8 cellular contexts compared by ENCODE assay signal in genomic region chr19:42290523-42291436, GRCh38. TPM values are rescaled to one million over a fixed set of nuclear protein-coding genes. Genes with fewer than 3 reads are reported as not detected.
DNase-seq lines count a peak whose midpoint lies in the region; ATAC-seq and TF ChIP-seq lines count a peak whose summit lies in the region.

No MANE protein-coding gene starts in this region.

- no peaks in the 10 kb centered on the region for H3K9me3 ChIP-seq in body of pancreas
- H3K9me3 ChIP-seq in naive thymus-derived CD4-positive, alpha-beta T cell (ENCODE audit: control insufficient read depth in 2 of 3, low read length in 3 of 3) = no peaks in the 10 kb centered on the region

- peak; percentile 72 for ATAC-seq in SK-N-SH treated with all-trans-retinoic acid at 6 μM for 48 hours
- no peak for ATAC-seq in body of pancreas
- peak; percentile 82 for ATAC-seq in naive thymus-derived CD4-positive, alpha-beta T cell

- H3K4me1 Mint-ChIP-seq in naive thymus-derived CD4-positive, alpha-beta T cell = peaks cover 8 to 17% (median 14%) of the 10 kb centered on the region in 7 donors

- no peak for TF ChIP-seq POLR2A in body of pancreas (IDR thresholded peaks at IDR 0.05)

- H3K27ac Mint-ChIP-seq in naive thymus-derived CD4-positive, alpha-beta T cell = peak overlapping the region in 1 of 9 donors; percentile 42

- POLR2A ChIA-PET in naive thymus-derived CD4-positive, alpha-beta T cell (lab: Charles Lee) = interaction anchor here (0.5 kb wide), 1 partner anchor 185 kb away, joined by 4 read pairs; no protein-coding TSS in a partner anchor

- H3K4me3 ChIP-seq in body of pancreas = no peak overlapping the region
- no peak overlapping the region for H3K4me3 ChIP-seq in naive thymus-derived CD4-positive, alpha-beta T cell (ENCODE audit: low read length)

- no peak overlapping the region for H3K4me3 Mint-ChIP-seq in naive thymus-derived CD4-positive, alpha-beta T cell

- H3K36me3 Mint-ChIP-seq in naive thymus-derived CD4-positive, alpha-beta T cell = peaks cover 0 to 11% (median 8%) of the 10 kb centered on the region in 5 donors

- peak; percentile 19 for DNase-seq in SIG-M5 treated with dmso at 0.1 percent for 504 hours (lab: John Stamatoyannopoulos, UW; ENCODE audit: unreplicated experiment)
- no peak for DNase-seq in SIG-M5 (lab: John Stamatoyannopoulos, UW)
- peak in 1 of 4 donors; percentile 23 for DNase-seq in body of pancreas
- DNase-seq in naive thymus-derived CD4-positive, alpha-beta T cell = peak in 7 of 9 donors; percentile 42 to 57 (median 55)
- DNase-seq in HCEC 1CT = no peak
- DNase-seq in hypothalamus (lab: John Stamatoyannopoulos, UW) = no peak
- DNase-seq in NCI-H128 (lab: John Stamatoyannopoulos, UW; ENCODE audit: unreplicated experiment) = no peak

- H3K9me3 Mint-ChIP-seq in naive thymus-derived CD4-positive, alpha-beta T cell = peaks cover 0 to 2% (median 0%) of the 10 kb centered on the region in 11 donors

- CTCF ChIA-PET in naive thymus-derived CD4-positive, alpha-beta T cell (lab: Charles Lee) = interaction anchor here (0.8 kb wide), 1 partner anchor 48 kb away, joined by 3 read pairs; the partner anchor contains the start of gene GSK3A

- peaks cover 12% of the 10 kb centered on the region for H3K4me1 ChIP-seq in body of pancreas
- peaks cover 0 to 4% of the 10 kb centered on the region in 2 donors for H3K4me1 ChIP-seq in naive thymus-derived CD4-positive, alpha-beta T cell (ENCODE audit: control insufficient read depth in 2 of 2, insufficient read depth in 2 of 2, low read length in 2 of 2)

- H3K27ac ChIP-seq in body of pancreas = no peak overlapping the region
- H3K27ac ChIP-seq in naive thymus-derived CD4-positive, alpha-beta T cell (ENCODE audit: low read depth, low read length) = no peak overlapping the region

- no peaks in the 10 kb centered on the region for H3K27me3 ChIP-seq in body of pancreas
- no peaks in the 10 kb centered on the region for H3K27me3 ChIP-seq in naive thymus-derived CD4-positive, alpha-beta T cell (ENCODE audit: control insufficient read depth in 2 of 2, insufficient read depth in 2 of 2, low read length in 2 of 2)

- WGBS in body of pancreas, 2 donors = 89 to 90% methylated on average over 15 to 20 of the region's 31 CpGs

- intact Hi-C loops in body of pancreas (cut with DNase I) = loop anchor here (5.0 kb wide), 1 partner anchor 43 kb away; no protein-coding TSS in a partner anchor
- intact Hi-C loops in naive thymus-derived CD4-positive, alpha-beta T cell (cut with micrococcal nuclease) = no loop called here

- H3K36me3 ChIP-seq in body of pancreas (replicated peaks in 1 of 2; ENCODE audit: insufficient read depth in 1 of 2, low read depth in 2 of 2) = peaks cover 17 to 30% of the 10 kb centered on the region in 2 donors
- peaks cover 0 to 87% (median 15%) of the 10 kb centered on the region in 3 experiments for H3K36me3 ChIP-seq in naive thymus-derived CD4-positive, alpha-beta T cell (ENCODE audit: control insufficient read depth in 2 of 3, insufficient read depth in 3 of 3, low read length in 3 of 3)

- no peaks in the 10 kb centered on the region for H3K27me3 Mint-ChIP-seq in naive thymus-derived CD4-positive, alpha-beta T cell

- peak in 5 of 7 experiments; percentile 12 to 26 (median 21) for TF ChIP-seq CTCF in body of pancreas (IDR thresholded peaks at IDR 0.05)

TF ChIP-seq in SK-N-SH treated with all-trans-retinoic acid at 6 μM for 48 hours, 23 proteins besides CTCF, POLR2A, EP300 and RAD21:
- TF ChIP-seq TSHZ2 (CRISPR knock-in tag; IDR thresholded peaks at IDR 0.05) (no peak), RARB (CRISPR knock-in tag; IDR thresholded peaks at IDR 0.05) (no peak), ZNF70 (CRISPR knock-in tag; IDR thresholded peaks at IDR 0.05) (no peak), CSRNP3 (CRISPR knock-in tag; IDR thresholded peaks at IDR 0.05) (no peak), TOX (CRISPR knock-in tag; IDR thresholded peaks at IDR 0.05; ENCODE audit: borderline replicate concordance) (no peak), ZFP30 (CRISPR knock-in tag; IDR thresholded peaks at IDR 0.05) (no peak), ZFP3 (CRISPR knock-in tag; IDR thresholded peaks at IDR 0.05) (no peak), SNAI2 (CRISPR knock-in tag; IDR thresholded peaks at IDR 0.05) (no peak), ZNF565 (CRISPR knock-in tag; conservative IDR thresholded peaks at IDR 0.05; ENCODE audit: low read depth) (no peak), OSR1 (CRISPR knock-in tag; IDR thresholded peaks at IDR 0.05) (no peak), POU6F1 (CRISPR knock-in tag; IDR thresholded peaks at IDR 0.05; ENCODE audit: borderline replicate concordance, low read depth) (no peak)

RNA-seq across cellular contexts. Expression of gene PRR19, which starts 11.2 kb away (rescaled TPM):
- total RNA-seq in body of pancreas = under 1 TPM in 1 of 2 donors, not detected in 1; 0.52 TPM
- under 1 TPM in 4 of 5 experiments, not detected in 1; 0.32 to 0.68 (median 0.38) TPM for total RNA-seq in naive thymus-derived CD4-positive, alpha-beta T cell
- polyA plus RNA-seq in naive thymus-derived CD4-positive, alpha-beta T cell = under 1 TPM; 0.48 to 0.61 TPM

RNA-seq across cellular contexts. Expression of gene PAFAH1B3, which starts 11.6 kb away (rescaled TPM):
- total RNA-seq in body of pancreas = 10 to 100 TPM in 1 of 2 donors, 1 to 10 TPM in 1; 7.9 to 12.5 TPM
- 10 to 100 TPM; 11.7 to 36.9 (median 16.9) TPM for total RNA-seq in naive thymus-derived CD4-positive, alpha-beta T cell
- polyA plus RNA-seq in naive thymus-derived CD4-positive, alpha-beta T cell = 10 to 100 TPM; 52.6 to 73.4 TPM

RNA-seq across cellular contexts. Expression of gene CIC, which starts 21.7 kb away (rescaled TPM):
- total RNA-seq in body of pancreas = 10 to 100 TPM; 40.5 to 61.0 TPM
- total RNA-seq in naive thymus-derived CD4-positive, alpha-beta T cell = 100 to 1,000 TPM in 3 of 5 experiments, 10 to 100 TPM in 2; 90.4 to 134 (median 102) TPM
- 1 to 10 TPM; 1.5 to 2.6 TPM for polyA plus RNA-seq in naive thymus-derived CD4-positive, alpha-beta T cell

RNA-seq across cellular contexts. Expression of gene TMEM145, which starts 22.3 kb away (rescaled TPM):
- not detected for total RNA-seq in body of pancreas
- not detected for total RNA-seq in naive thymus-derived CD4-positive, alpha-beta T cell
- polyA plus RNA-seq in naive thymus-derived CD4-positive, alpha-beta T cell = not detected

RNA-seq across cellular contexts. Expression of gene MEGF8, which starts 34.7 kb away (rescaled TPM):
- total RNA-seq in body of pancreas = 10 to 100 TPM in 1 of 2 donors, 1 to 10 TPM in 1; 9.9 to 24.1 TPM
- 1 to 10 TPM; 6.7 to 9.3 (median 8.6) TPM for total RNA-seq in naive thymus-derived CD4-positive, alpha-beta T cell
- polyA plus RNA-seq in naive thymus-derived CD4-positive, alpha-beta T cell = under 1 TPM; 0.40 TPM

Comparison
In these comparisons a context has a peak if more than half of its experiments do, and no peak if none do; other contexts are left out.
1. DNase-seq: peak in SIG-M5 treated with dmso at 0.1 percent for 504 hours (single experiment) and naive thymus-derived CD4-positive, alpha-beta T cell (7 of 9); none in SIG-M5 (single experiment), HCEC 1CT (single experiment), hypothalamus (0 of 51) and NCI-H128 (single experiment).